15 cellular contexts compared by ENCODE assay signal in genomic region chr10:72226418-72227027, GRCh38. TPM values are rescaled to one million over a fixed set of nuclear protein-coding genes. Genes with fewer than 3 reads are reported as not detected.
DNase-seq lines count a peak whose midpoint lies in the region; ATAC-seq and TF ChIP-seq lines count a peak whose summit lies in the region.
"Had no signal": no experiment of that assay in that cellular context is flagged by ENCODE, and none has a peak within 500 bp of the region (broad histone marks: within the 10 kb centered on the region; RNA-seq: fewer than 3 reads in every experiment).

No MANE protein-coding gene starts in this region.

- no peaks in the 10 kb centered on the region for H4K20me1 ChIP-seq in SK-N-SH (ENCODE audit: insufficient read depth)

- peaks cover 20% of the 10 kb centered on the region for H3K79me2 ChIP-seq in SK-N-SH (ENCODE audit: insufficient read depth)

- no peaks in the 10 kb centered on the region for H3K27me3 Mint-ChIP-seq in activated T-cell treated with anti-CD3 and anti-CD28 coated beads, Interleukin-2, amount 50 U/mL, for 72 hours (ENCODE audit: low read depth)

- no peaks in the 10 kb centered on the region for H3F3A ChIP-seq in SK-N-SH (replicated peaks; ENCODE audit: insufficient read depth)

- H3K27ac ChIP-seq in SJSA1 (0 out of 2 replicates have a peak overlapping the region, but pooled peaks have one; percentile 17), esophagus squamous epithelium (peak overlapping the region in 3 of 4 donors; percentile 29 to 83 (median 80)), thoracic aorta (peak overlapping the region; percentile 42 to 79), SK-N-SH (ENCODE audit: low read depth in 2 of 2, low read length in 1 of 2) (no peak overlapping the region)
- H3K27ac ChIP-seq: WERI-Rb-1 had no signal

- no peaks in the 10 kb centered on the region for H3K9me3 Mint-ChIP-seq in activated T-cell treated with anti-CD3 and anti-CD28 coated beads, Interleukin-2, amount 50 U/mL, for 72 hours

- no peak for TF ChIP-seq POLR2A in esophagus squamous epithelium (IDR thresholded peaks at IDR 0.05)

- H3K4me2 ChIP-seq in SK-N-SH, result no peak overlapping the region

- intact Hi-C loops in esophagus squamous epithelium (cut with DNase I), result no loop called here

- H3K4me1 Mint-ChIP-seq in activated T-cell treated with anti-CD3 and anti-CD28 coated beads, Interleukin-2, amount 50 U/mL, for 72 hours (ENCODE audit: low read depth), result peaks cover 53% of the 10 kb centered on the region

- H2AFZ ChIP-seq in SK-N-SH (ENCODE audit: low read depth), result no peak overlapping the region

- H3K4me3 ChIP-seq in SJSA1 (no peak overlapping the region), esophagus squamous epithelium (no peak overlapping the region), thoracic aorta (no peak overlapping the region), SK-N-SH (ENCODE audit: low read depth in 2 of 2, low read length in 1 of 2) (no peak overlapping the region)

- H3K27me3 ChIP-seq in SJSA1 (replicated peaks), result no peaks in the 10 kb centered on the region
- H3K27me3 ChIP-seq in esophagus squamous epithelium, result no peaks in the 10 kb centered on the region
- no peaks in the 10 kb centered on the region for H3K27me3 ChIP-seq in thoracic aorta (replicated peaks; ENCODE audit: insufficient read depth)
- H3K27me3 ChIP-seq in SK-N-SH (ENCODE audit: insufficient read depth), result no peaks in the 10 kb centered on the region

- H3K9ac ChIP-seq in SK-N-SH, result no peak overlapping the region

- H3K4me1 ChIP-seq in SJSA1 (replicated peaks) (no peaks in the 10 kb centered on the region), esophagus squamous epithelium (peaks cover 10 to 81% (median 29%) of the 10 kb centered on the region in 3 donors), thoracic aorta (ENCODE audit: control insufficient read depth in 1 of 2, low read depth in 2 of 2) (peaks cover 48 to 71% of the 10 kb centered on the region in 2 donors), SK-N-SH (ENCODE audit: control insufficient read depth in 1 of 2, insufficient read depth in 2 of 2, low read depth in 1 of 2, low read length in 1 of 2) (peaks cover 0 to 9% of the 10 kb centered on the region in 2 experiments; a peak in 2 of 4 replicates)

- peak overlapping the region; percentile 94 for H3K27ac Mint-ChIP-seq in activated T-cell treated with anti-CD3 and anti-CD28 coated beads, Interleukin-2, amount 50 U/mL, for 72 hours

- TF ChIP-seq EP300 in SK-N-SH (IDR thresholded peaks at IDR 0.05; ENCODE audit: borderline replicate concordance in 1 of 2, low read depth in 1 of 2, low read length in 1 of 2), result no peak

- TF ChIP-seq CTCF in esophagus squamous epithelium (IDR thresholded peaks at IDR 0.05), result no peak
- TF ChIP-seq CTCF in thoracic aorta (IDR thresholded peaks at IDR 0.05), result no peak
- no peak for TF ChIP-seq CTCF in SK-N-SH (IDR thresholded peaks at IDR 0.05)

- POLR2A ChIA-PET in SK-N-SH (lab: Yijun Ruan, JAX), result interaction anchor here (2.0 kb wide), 1 partner anchor 47 kb away, joined by 4 read pairs; the partner anchor contains the start of gene DDIT4

- no peak for TF ChIP-seq RAD21 in SK-N-SH (IDR thresholded peaks at IDR 0.05; ENCODE audit: low read length)

- H3K36me3 Mint-ChIP-seq in activated T-cell treated with anti-CD3 and anti-CD28 coated beads, Interleukin-2, amount 50 U/mL, for 72 hours (ENCODE audit: insufficient read depth in 2 of 2), result peaks cover 5 to 20% of the 10 kb centered on the region in 2 donors

- peak overlapping the region in 1 of 2 donors; percentile 51 for H3K4me3 Mint-ChIP-seq in activated T-cell treated with anti-CD3 and anti-CD28 coated beads, Interleukin-2, amount 50 U/mL, for 72 hours

- no peaks in the 10 kb centered on the region for H3K9me2 ChIP-seq in SK-N-SH

- 53 to 71% methylated on average over 6 of the region's 6 CpGs for whole genome bisulfite sequencing in esophagus squamous epithelium, 2 donors
- WGBS in SK-N-SH (ENCODE audit: low lambda C conversion rate), result 98% methylated on average over 6 of the region's 6 CpGs

- CTCF ChIA-PET in SK-N-SH (lab: Yijun Ruan, JAX), result interaction anchor here (1.1 to 2.9 kb wide), 5 partner anchors 45 to 331 kb away, joined by 3 to 11 read pairs (median 3); partner anchors contain the start of gene DDIT4

- ATAC-seq in activated T-cell treated with anti-CD3 and anti-CD28 coated beads, Interleukin-2, amount 50 U/mL, for 72 hours (replicated peaks in 1 of 2), result peak in 1 of 2 donors; percentile 56
- ATAC-seq in thoracic aorta (ENCODE audit: insufficient number of reproducible peaks, low FRiP score, low read depth) (no peak), HG03354 (IDR thresholded peaks at IDR 0.05; ENCODE audit: poor library complexity, severe bottlenecking, unreplicated experiment) (no peak)
- ATAC-seq: left lobe of liver had no signal

- H3K36me3 ChIP-seq in SJSA1 (peaks cover 53% of the 10 kb centered on the region), esophagus squamous epithelium (peaks cover 0 to 68% (median 2%) of the 10 kb centered on the region in 3 donors), thoracic aorta (peaks cover 24% of the 10 kb centered on the region), SK-N-SH (replicated peaks in 1 of 2; ENCODE audit: control insufficient read depth in 1 of 2, insufficient read depth in 2 of 2, low read length in 1 of 2) (peaks cover 7 to 9% of the 10 kb centered on the region in 2 experiments)

- no peaks in the 10 kb centered on the region for H3K9me3 ChIP-seq in SJSA1 (replicated peaks)
- H3K9me3 ChIP-seq in esophagus squamous epithelium, result no peaks in the 10 kb centered on the region
- no peaks in the 10 kb centered on the region for H3K9me3 ChIP-seq in thoracic aorta
- H3K9me3 ChIP-seq in SK-N-SH, result no peaks in the 10 kb centered on the region

- DNase-seq in activated T-cell treated with anti-CD3 and anti-CD28 coated beads, Interleukin-2, amount 50 U/mL, for 72 hours, result no peak
- DNase-seq in activated T-cell treated with anti-CD3 and anti-CD28 coated beads, Interleukin-2, amount 50 U/mL, for 1 hour, result no peak
- DNase-seq in SJSA1 (ENCODE audit: low read depth in 1 of 2, low spot score in 2 of 2) (no peak), esophagus squamous epithelium (lab: John Stamatoyannopoulos, UW) (no peak), thoracic aorta (ENCODE audit: low spot score) (no peak), NCI-H1930 (lab: John Stamatoyannopoulos, UW) (no peak), SK-N-SH (no peak)
- DNase-seq: activated T-cell treated with anti-CD3 and anti-CD28 coated beads, Interleukin-2, amount 50 U/mL, for 48 hours; effector CD4-positive, alpha-beta T cell; Kasumi-1; NCI-H1417; NCI-H226; WERI-Rb-1 had no signal

TF ChIP-seq in SK-N-SH, 30 proteins besides CTCF, POLR2A, EP300 and RAD21 (continues in another document):
- TF ChIP-seq TEAD4 (IDR thresholded peaks at IDR 0.05; ENCODE audit: borderline replicate concordance, insufficient read depth) (no peak), YY1 (IDR thresholded peaks at IDR 0.05; ENCODE audit: low read depth) (no peak), MAX (IDR thresholded peaks at IDR 0.05; ENCODE audit: low read depth) (no peak), USF1 (IDR thresholded peaks at IDR 0.05; ENCODE audit: borderline replicate concordance, low read depth) (no peak), FOXJ3 (CRISPR knock-in tag; IDR thresholded peaks at IDR 0.05) (no peak), CHD2 (IDR thresholded peaks at IDR 0.05; ENCODE audit: low read length, partially characterized antibody) (no peak), FOSL2 (IDR thresholded peaks at IDR 0.05; ENCODE audit: borderline replicate concordance, low read depth) (no peak), TCF12 (IDR thresholded peaks at IDR 0.05) (no peak), RCOR1 (IDR thresholded peaks at IDR 0.05; ENCODE audit: low read length) (no peak)

RNA-seq across cellular contexts. Expression of gene ASCC1, which starts 10.4 kb away (rescaled TPM):
- 10 to 100 TPM; 81.2 to 84.3 TPM for total RNA-seq in activated T-cell treated with anti-CD3 and anti-CD28 coated beads, Interleukin-2, amount 50 U/mL, for 72 hours
- 39.4 and 51.1 TPM in 2 replicates for total RNA-seq in SJSA1 (2014; rRNA removed; shearing (Covaris generic))
- total RNA-seq in esophagus squamous epithelium (10 to 100 TPM; 18.7 to 28.4 (median 24.7) TPM), thoracic aorta (10 to 100 TPM; 15.2 to 30.3 TPM)
- 15.0 and 19.5 TPM in 2 replicates for polyA plus RNA-seq in SK-N-SH (2012; rRNA removed)
- 21.7 and 23.6 TPM in 2 replicates for polyA plus RNA-seq in SK-N-SH (2012; cell fraction: cytosol; rRNA removed)
- 9.3 and 14.7 TPM in 2 replicates for polyA plus RNA-seq in SK-N-SH (2012; cell fraction: nucleus; rRNA removed)

RNA-seq across cellular contexts. Expression of gene ANAPC16, which starts 10.7 kb away (rescaled TPM):
- total RNA-seq in activated T-cell treated with anti-CD3 and anti-CD28 coated beads, Interleukin-2, amount 50 U/mL, for 72 hours, result 100 to 1,000 TPM; 183 to 197 TPM
- total RNA-seq in SJSA1 (2014; rRNA removed; shearing (Covaris generic)), result 28.6 and 89.9 TPM in 2 replicates
- total RNA-seq in esophagus squamous epithelium (100 to 1,000 TPM in 1 of 4 donors, 10 to 100 TPM in 3; 34.2 to 104 (median 58.1) TPM), thoracic aorta (10 to 100 TPM; 44.0 to 46.7 TPM)
- 45.2 and 65.7 TPM in 2 replicates for polyA plus RNA-seq in SK-N-SH (2012; rRNA removed)
- 81.1 and 87.8 TPM in 2 replicates for polyA plus RNA-seq in SK-N-SH (2012; cell fraction: cytosol; rRNA removed)
- 15.3 and 24.1 TPM in 2 replicates for polyA plus RNA-seq in SK-N-SH (2012; cell fraction: nucleus; rRNA removed)

RNA-seq across cellular contexts. Expression of gene DDIT4, which starts 47.2 kb away (rescaled TPM):
- 1,000 to 10,000 TPM; 1,119 to 1,202 TPM for total RNA-seq in activated T-cell treated with anti-CD3 and anti-CD28 coated beads, Interleukin-2, amount 50 U/mL, for 72 hours
- total RNA-seq in SJSA1 (2014; rRNA removed; shearing (Covaris generic)), result 13.6 and 20.6 TPM in 2 replicates
- 100 to 1,000 TPM in 3 of 4 donors, 10 to 100 TPM in 1; 49.4 to 384 (median 138) TPM for total RNA-seq in esophagus squamous epithelium
- total RNA-seq in thoracic aorta, result 100 to 1,000 TPM; 163 to 374 TPM
- polyA plus RNA-seq in SK-N-SH (2012; rRNA removed), result 24.9 and 30.4 TPM in 2 replicates
- 19.5 and 19.9 TPM in 2 replicates for polyA plus RNA-seq in SK-N-SH (2012; cell fraction: cytosol; rRNA removed)
- 41.8 and 55.3 TPM in 2 replicates for polyA plus RNA-seq in SK-N-SH (2012; cell fraction: nucleus; rRNA removed)

Comparison
In these comparisons a context has a peak if more than half of its experiments do, and no peak if none do; other contexts are left out.
1. H3K27ac ChIP-seq: peak in SJSA1 (single experiment), esophagus squamous epithelium (3 of 4) and thoracic aorta (2 of 2); none in SK-N-SH (0 of 2).